Comparison of ENCODE assay signal across 8 cellular contexts in the genomic region with DNA sequence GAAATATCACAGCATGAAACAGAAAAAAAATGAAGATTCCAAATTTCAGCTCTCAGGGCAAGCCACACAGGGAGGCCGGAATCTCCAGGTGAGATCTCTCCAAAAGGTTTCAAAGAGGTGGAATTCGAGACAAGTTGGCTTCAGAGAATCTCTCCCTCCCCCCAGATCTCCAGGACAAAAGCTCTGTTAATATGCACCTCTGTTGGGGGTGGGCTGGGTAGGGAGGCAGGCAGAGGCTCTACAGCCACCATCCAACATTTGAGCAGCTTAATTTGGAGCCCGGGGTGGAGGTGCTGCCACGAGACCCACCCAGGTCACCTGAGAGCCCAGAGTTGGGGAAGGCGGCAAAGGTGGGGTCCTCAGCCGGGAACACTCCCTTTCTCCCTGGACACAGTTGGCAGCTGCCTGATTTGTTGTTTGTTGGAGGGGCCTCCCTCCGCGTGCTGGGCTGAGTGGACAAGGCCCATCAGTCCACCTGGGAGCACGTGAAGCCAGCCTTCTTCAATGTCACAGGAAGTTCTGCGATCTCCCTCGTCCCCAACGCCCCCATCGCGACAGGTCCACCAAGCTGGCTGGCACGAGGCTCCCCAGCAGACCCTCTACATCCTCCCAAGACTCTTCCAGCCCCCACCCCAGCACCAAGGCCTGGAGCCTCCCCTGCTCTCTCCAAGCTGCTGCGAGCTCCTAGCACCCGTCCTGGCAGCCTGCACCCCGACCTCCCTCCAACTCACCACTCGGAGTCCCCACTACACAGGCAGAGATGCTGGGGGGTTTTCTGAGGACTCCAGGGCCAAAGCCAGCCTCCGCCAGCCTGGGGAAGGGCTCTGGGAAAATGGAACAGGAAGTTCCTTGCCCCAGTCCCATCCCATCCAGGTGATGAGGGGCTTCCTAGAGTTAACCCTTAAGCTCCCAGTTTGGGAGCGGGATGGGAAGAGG. TPM values are rescaled to one million over a fixed set of nuclear protein-coding genes. Genes with fewer than 3 reads are reported as not detected.
DNase-seq lines count a peak whose midpoint lies in the region; ATAC-seq and TF ChIP-seq lines count a peak whose summit lies in the region.

A gene (minus strand): TSS at position 836 of the 936 bp plus-strand sequence. CDS start 6,357 bp downstream, outside the sequence.

- H3K4me3 ChIP-seq in Peyer's patch (peak within 1 kb of the TSS; percentile 5 to 38 (median 22)), fibroblast of mammary gland (ENCODE audit: control insufficient read depth, low read depth, low read length) (peak within 1 kb of the TSS; percentile 15), psoas muscle (peak within 1 kb of the TSS; percentile 52)

- no peak for DNase-seq in Peyer's patch
- DNase-seq in fibroblast of mammary gland (ENCODE audit: low read depth): no peak
- DNase-seq in psoas muscle: peak in 1 of 2 donors; percentile 48
- DNase-seq in dedifferentiated amniotic fluid mesenchymal stem cell (ENCODE audit: extremely low spot score): no peak
- DNase-seq in mucosa of gallbladder (ENCODE audit: low spot score): no peak
- no peak for DNase-seq in NCI-H1105 treated with DMSO at 0.1 percent for 48 hours (lab: John Stamatoyannopoulos, UW)

- ATAC-seq in psoas muscle (no peak), HG03565 (IDR thresholded peaks at IDR 0.05; ENCODE audit: unreplicated experiment) (no peak)

- TF ChIP-seq CTCF in Peyer's patch (IDR thresholded peaks at IDR 0.05) (no peak), fibroblast of mammary gland (conservative IDR thresholded peaks at IDR 0.05; ENCODE audit: control insufficient read depth, insufficient read depth, low read depth, low read length) (no peak), psoas muscle (IDR thresholded peaks at IDR 0.05) (no peak)

- H3K27ac ChIP-seq in Peyer's patch: peak within 1 kb of the TSS in 1 of 4 donors; percentile 27
- no peak within 1 kb of the TSS for H3K27ac ChIP-seq in psoas muscle

- peak within 1 kb of the TSS; percentile 94 for H3K9ac ChIP-seq in ES-I3 (ENCODE audit: low read depth, low read length)

- WGBS in psoas muscle, 3 donors: 44 to 59% (median 46%) methylated on average over 21 of the region's 21 CpGs

- H3K9me3 ChIP-seq in ES-I3 (ENCODE audit: control insufficient read depth, insufficient read depth, low read length): no peaks in the 10 kb centered on the region
- no peaks in the 10 kb centered on the region for H3K9me3 ChIP-seq in Peyer's patch
- no peaks in the 10 kb centered on the region for H3K9me3 ChIP-seq in psoas muscle

- TF ChIP-seq POLR2A in Peyer's patch (IDR thresholded peaks at IDR 0.05): no peak

- H3K27me3 ChIP-seq in Peyer's patch (no peaks in the 10 kb centered on the region), psoas muscle (ENCODE audit: insufficient read depth in 3 of 3, low read length in 2 of 3) (peaks cover 0 to 2% (median 0%) of the 10 kb centered on the region in 3 donors)

- H3K4me1 ChIP-seq in ES-I3 (ENCODE audit: insufficient read depth, low read length) (peaks cover 26% of the 10 kb centered on the region), Peyer's patch (peaks cover 0 to 14% (median 3%) of the 10 kb centered on the region in 4 donors), psoas muscle (peaks cover 8% of the 10 kb centered on the region)

- no peaks in the 10 kb centered on the region for H3K36me3 ChIP-seq in ES-I3 (ENCODE audit: insufficient read depth, low read length)
- H3K36me3 ChIP-seq in Peyer's patch: no peaks in the 10 kb centered on the region
- H3K36me3 ChIP-seq in psoas muscle (ENCODE audit: insufficient read depth in 1 of 2, low read depth in 1 of 2): no peaks in the 10 kb centered on the region

- intact Hi-C loops in psoas muscle (cut with DNase I): loop anchor here (5.0 kb wide), 1 partner anchor 36 kb away; no protein-coding TSS in a partner anchor

RNA-seq across cellular contexts. Expression of the gene that starts here (rescaled TPM):
- total RNA-seq in Peyer's patch (not detected), psoas muscle (under 1 TPM in 1 of 4 donors, not detected in 3; 0.16 TPM), mucosa of gallbladder (0.37 TPM)
- polyA plus RNA-seq in psoas muscle: under 1 TPM in 1 of 3 donors, not detected in 2; 0.07 TPM
